Comparison of ENCODE assay signal across 1 cellular context in the genomic region with DNA sequence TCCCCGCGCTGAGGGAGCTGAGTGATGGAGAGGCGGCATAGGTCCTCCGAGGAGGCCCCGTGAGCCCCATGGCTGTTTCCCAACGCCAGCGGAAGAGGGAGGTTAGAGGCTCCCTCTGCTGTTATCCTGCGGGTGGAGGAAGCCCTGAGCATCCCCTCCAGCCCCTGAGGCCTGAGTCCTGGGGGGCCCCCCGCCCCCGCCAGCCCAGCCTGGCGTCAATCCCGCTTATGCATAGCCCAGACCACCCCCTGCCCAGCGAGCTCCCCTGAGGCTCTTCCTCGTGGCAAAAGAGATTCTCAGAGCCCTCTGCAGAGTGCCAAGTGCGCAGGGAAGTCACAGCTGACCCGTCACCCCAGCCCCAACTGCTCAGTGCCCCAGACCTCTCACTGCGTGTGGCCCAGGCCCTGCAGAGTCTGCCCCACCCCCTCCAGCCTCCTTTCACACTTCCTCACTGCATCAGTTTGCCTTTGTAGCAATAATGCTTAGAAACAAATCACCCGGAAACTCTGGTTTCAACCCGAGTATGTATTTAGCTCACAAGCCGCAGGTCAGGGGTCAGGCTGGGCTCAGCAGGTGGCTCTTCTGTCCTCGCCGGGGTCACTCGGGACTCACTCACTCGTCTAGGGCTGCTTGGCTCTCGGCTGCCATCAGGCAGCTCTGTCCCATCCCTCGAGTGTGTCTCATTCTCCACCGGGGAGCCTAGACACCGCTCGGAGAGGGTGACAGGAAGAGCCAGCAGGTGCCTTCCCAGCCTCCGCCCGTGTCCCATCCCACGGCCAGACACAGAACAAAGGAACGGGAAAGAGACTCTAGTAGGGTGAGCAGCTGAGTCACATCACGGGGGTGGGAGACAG.
TF ChIP-seq lines count a peak whose summit lies in the region.

No MANE protein-coding gene starts in this region.

TF ChIP-seq in WTC11, 78 proteins besides CTCF, POLR2A, EP300 and RAD21 (continued from another document):
- TF ChIP-seq, protein P1, sequence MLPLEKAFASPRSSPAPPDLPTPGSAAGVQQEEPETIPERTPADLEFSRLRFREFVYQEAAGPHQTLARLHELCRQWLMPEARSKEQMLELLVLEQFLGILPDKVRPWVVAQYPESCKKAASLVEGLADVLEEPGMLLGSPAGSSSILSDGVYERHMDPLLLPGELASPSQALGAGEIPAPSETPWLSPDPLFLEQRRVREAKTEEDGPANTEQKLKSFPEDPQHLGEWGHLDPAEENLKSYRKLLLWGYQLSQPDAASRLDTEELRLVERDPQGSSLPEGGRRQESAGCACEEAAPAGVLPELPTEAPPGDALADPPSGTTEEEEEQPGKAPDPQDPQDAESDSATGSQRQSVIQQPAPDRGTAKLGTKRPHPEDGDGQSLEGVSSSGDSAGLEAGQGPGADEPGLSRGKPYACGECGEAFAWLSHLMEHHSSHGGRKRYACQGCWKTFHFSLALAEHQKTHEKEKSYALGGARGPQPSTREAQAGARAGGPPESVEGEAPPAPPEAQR (CRISPR knock-in tag; IDR thresholded peaks at IDR 0.05) = no peak
- TF ChIP-seq, protein P2, sequence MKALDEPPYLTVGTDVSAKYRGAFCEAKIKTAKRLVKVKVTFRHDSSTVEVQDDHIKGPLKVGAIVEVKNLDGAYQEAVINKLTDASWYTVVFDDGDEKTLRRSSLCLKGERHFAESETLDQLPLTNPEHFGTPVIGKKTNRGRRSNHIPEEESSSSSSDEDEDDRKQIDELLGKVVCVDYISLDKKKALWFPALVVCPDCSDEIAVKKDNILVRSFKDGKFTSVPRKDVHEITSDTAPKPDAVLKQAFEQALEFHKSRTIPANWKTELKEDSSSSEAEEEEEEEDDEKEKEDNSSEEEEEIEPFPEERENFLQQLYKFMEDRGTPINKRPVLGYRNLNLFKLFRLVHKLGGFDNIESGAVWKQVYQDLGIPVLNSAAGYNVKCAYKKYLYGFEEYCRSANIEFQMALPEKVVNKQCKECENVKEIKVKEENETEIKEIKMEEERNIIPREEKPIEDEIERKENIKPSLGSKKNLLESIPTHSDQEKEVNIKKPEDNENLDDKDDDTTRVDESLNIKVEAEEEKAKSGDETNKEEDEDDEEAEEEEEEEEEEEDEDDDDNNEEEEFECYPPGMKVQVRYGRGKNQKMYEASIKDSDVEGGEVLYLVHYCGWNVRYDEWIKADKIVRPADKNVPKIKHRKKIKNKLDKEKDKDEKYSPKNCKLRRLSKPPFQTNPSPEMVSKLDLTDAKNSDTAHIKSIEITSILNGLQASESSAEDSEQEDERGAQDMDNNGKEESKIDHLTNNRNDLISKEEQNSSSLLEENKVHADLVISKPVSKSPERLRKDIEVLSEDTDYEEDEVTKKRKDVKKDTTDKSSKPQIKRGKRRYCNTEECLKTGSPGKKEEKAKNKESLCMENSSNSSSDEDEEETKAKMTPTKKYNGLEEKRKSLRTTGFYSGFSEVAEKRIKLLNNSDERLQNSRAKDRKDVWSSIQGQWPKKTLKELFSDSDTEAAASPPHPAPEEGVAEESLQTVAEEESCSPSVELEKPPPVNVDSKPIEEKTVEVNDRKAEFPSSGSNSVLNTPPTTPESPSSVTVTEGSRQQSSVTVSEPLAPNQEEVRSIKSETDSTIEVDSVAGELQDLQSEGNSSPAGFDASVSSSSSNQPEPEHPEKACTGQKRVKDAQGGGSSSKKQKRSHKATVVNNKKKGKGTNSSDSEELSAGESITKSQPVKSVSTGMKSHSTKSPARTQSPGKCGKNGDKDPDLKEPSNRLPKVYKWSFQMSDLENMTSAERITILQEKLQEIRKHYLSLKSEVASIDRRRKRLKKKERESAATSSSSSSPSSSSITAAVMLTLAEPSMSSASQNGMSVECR (CRISPR knock-in tag; IDR thresholded peaks at IDR 0.05; ENCODE audit: borderline replicate concordance) = no peak
- TF ChIP-seq NR1H2 (CRISPR knock-in tag; IDR thresholded peaks at IDR 0.05) = no peak
- TF ChIP-seq, protein P3, sequence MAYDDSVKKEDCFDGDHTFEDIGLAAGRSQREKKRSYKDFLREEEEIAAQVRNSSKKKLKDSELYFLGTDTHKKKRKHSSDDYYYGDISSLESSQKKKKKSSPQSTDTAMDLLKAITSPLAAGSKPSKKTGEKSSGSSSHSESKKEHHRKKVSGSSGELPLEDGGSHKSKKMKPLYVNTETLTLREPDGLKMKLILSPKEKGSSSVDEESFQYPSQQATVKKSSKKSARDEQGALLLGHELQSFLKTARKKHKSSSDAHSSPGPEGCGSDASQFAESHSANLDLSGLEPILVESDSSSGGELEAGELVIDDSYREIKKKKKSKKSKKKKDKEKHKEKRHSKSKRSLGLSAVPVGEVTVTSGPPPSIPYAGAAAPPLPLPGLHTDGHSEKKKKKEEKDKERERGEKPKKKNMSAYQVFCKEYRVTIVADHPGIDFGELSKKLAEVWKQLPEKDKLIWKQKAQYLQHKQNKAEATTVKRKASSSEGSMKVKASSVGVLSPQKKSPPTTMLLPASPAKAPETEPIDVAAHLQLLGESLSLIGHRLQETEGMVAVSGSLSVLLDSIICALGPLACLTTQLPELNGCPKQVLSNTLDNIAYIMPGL (CRISPR knock-in tag; IDR thresholded peaks at IDR 0.05) = no peak
- TF ChIP-seq ZNF423 (CRISPR knock-in tag; IDR thresholded peaks at IDR 0.05) = no peak
- TF ChIP-seq ZNF317 (CRISPR knock-in tag; IDR thresholded peaks at IDR 0.05; ENCODE audit: borderline replicate concordance, low read depth) = no peak
- TF ChIP-seq CREM (CRISPR knock-in tag; IDR thresholded peaks at IDR 0.05) = no peak
- TF ChIP-seq, protein P4, sequence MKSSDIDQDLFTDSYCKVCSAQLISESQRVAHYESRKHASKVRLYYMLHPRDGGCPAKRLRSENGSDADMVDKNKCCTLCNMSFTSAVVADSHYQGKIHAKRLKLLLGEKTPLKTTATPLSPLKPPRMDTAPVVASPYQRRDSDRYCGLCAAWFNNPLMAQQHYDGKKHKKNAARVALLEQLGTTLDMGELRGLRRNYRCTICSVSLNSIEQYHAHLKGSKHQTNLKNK (CRISPR knock-in tag; IDR thresholded peaks at IDR 0.05) = no peak
- no peak for TF ChIP-seq OVOL2 (CRISPR knock-in tag; IDR thresholded peaks at IDR 0.05; ENCODE audit: borderline replicate concordance)
- no peak for TF ChIP-seq TP53 (CRISPR knock-in tag; IDR thresholded peaks at IDR 0.05)
- no peak for TF ChIP-seq CBFB (CRISPR knock-in tag; IDR thresholded peaks at IDR 0.05; ENCODE audit: low read depth)
- no peak for TF ChIP-seq PRRX2 (CRISPR knock-in tag; IDR thresholded peaks at IDR 0.05)
